12 cellular contexts compared by ENCODE assay signal in the genomic region with DNA sequence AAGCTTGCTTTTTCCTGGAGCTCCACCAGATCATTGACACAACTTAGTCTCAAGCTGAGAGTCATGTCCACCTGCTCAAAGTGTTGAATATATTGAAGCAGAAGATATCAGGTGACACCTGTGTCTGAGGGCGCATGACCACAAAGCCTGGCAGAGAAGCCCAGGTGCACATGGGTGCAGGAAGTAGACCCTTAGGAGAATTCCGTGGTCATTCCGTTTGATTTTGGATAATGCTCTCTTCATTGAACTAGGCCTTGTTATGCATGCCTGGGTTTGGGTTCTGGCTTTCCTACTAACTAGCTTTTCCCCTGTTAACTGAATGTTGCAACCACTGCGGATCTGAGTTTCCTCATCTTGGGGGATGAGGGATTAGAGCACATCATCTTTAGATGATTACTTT. TPM values are rescaled to one million over a fixed set of nuclear protein-coding genes. Genes with fewer than 3 reads are reported as not detected.
A peak's percentile ranks its signal among the peaks of the same experiment; 100 is the strongest.
DNase-seq lines count a peak whose midpoint lies in the region; ATAC-seq lines count a peak whose summit lies in the region.
"Had no signal": no experiment of that assay in that cellular context is flagged by ENCODE, and none has a peak within 500 bp of the region (broad histone marks: within the 10 kb centered on the region; RNA-seq: fewer than 3 reads in every experiment).

No MANE protein-coding gene starts in this region.

- no peaks in the 10 kb centered on the region for H3K27me3 Mint-ChIP-seq in activated CD4-positive, alpha-beta T cell treated with anti-CD3 and anti-CD28 coated beads for 36 hours
- no peaks in the 10 kb centered on the region for H3K27me3 Mint-ChIP-seq in activated T-helper 2 cell treated with anti-CD3 and anti-CD28 coated beads, Interferon-gamma antibody, Interleukin-2, Interleukin-4, amounts not matched to agents 10 μg/mL and 5 μg/mL and 100 μg/mL, durations not matched to agents 14 hours and 24 hours and 36 hours (ENCODE audit: low read depth)

- H3K9me3 ChIP-seq in Karpas-422 (ENCODE audit: low read length) (no peaks in the 10 kb centered on the region), skeletal muscle tissue (ENCODE audit: control insufficient read depth in 3 of 3, low read length in 3 of 3) (no peaks in the 10 kb centered on the region)

- H3K4me3 ChIP-seq in Karpas-422 (ENCODE audit: low read length) (peak overlapping the region; percentile 13; the same call in 1 of the 2 replicates), skeletal muscle tissue (ENCODE audit: low read length in 3 of 3) (no peak overlapping the region)

- H3K9ac ChIP-seq in Karpas-422 (ENCODE audit: low read length) (no peak overlapping the region), skeletal muscle tissue (ENCODE audit: low read depth in 1 of 3, low read length in 3 of 3) (no peak overlapping the region)

- H3K36me3 ChIP-seq in Karpas-422 (ENCODE audit: insufficient read depth, low read length), result peaks cover 44% of the 10 kb centered on the region
- H3K36me3 ChIP-seq in skeletal muscle tissue (ENCODE audit: control insufficient read depth in 3 of 3, insufficient read depth in 3 of 3, low read length in 3 of 3), result peaks cover 0 to 9% (median 0%) of the 10 kb centered on the region in 3 donors

- no peak for ATAC-seq in activated CD4-positive, alpha-beta T cell treated with anti-CD3 and anti-CD28 coated beads for 36 hours
- ATAC-seq in GM21737 (IDR thresholded peaks at IDR 0.05; ENCODE audit: unreplicated experiment), result no peak
- ATAC-seq in HG02885 (IDR thresholded peaks at IDR 0.05; ENCODE audit: poor library complexity, unreplicated experiment), result no peak

- peak overlapping the region; percentile 44 for H3K4me2 ChIP-seq in Karpas-422 (ENCODE audit: low read depth, low read length, poor library complexity, severe bottlenecking)

- no peaks in the 10 kb centered on the region for H3K27me3 ChIP-seq in Karpas-422 (ENCODE audit: low read length)
- H3K27me3 ChIP-seq in skeletal muscle tissue (ENCODE audit: control insufficient read depth in 3 of 3, insufficient read depth in 3 of 3, low read length in 3 of 3), result no peaks in the 10 kb centered on the region

- peak overlapping the region; percentile 93 for H3K27ac ChIP-seq in Karpas-422 (ENCODE audit: low read length)
- peak overlapping the region; percentile 75 for H3K27ac ChIP-seq in skeletal muscle tissue (ENCODE audit: low read depth, low read length)

- CTCF ChIA-PET in activated CD4-positive, alpha-beta T cell treated with anti-CD3 and anti-CD28 coated beads for 36 hours (lab: Charles Lee), result interaction anchor here (2.3 kb wide), 1 partner anchor 23 kb away, joined by 6 read pairs; no protein-coding TSS in a partner anchor

- peak overlapping the region; percentile 96 for H3K4me3 Mint-ChIP-seq in activated CD4-positive, alpha-beta T cell treated with anti-CD3 and anti-CD28 coated beads for 36 hours
- peak overlapping the region; percentile 80 for H3K4me3 Mint-ChIP-seq in activated T-helper 2 cell treated with anti-CD3 and anti-CD28 coated beads, Interferon-gamma antibody, Interleukin-2, Interleukin-4, amounts not matched to agents 10 μg/mL and 5 μg/mL and 100 μg/mL, durations not matched to agents 14 hours and 24 hours and 36 hours (ENCODE audit: low read depth)
- H3K4me3 Mint-ChIP-seq: endodermal cell, type B pancreatic cell had no signal

- H3K36me3 Mint-ChIP-seq in activated CD4-positive, alpha-beta T cell treated with anti-CD3 and anti-CD28 coated beads for 36 hours (ENCODE audit: low read depth), result peaks cover 60% of the 10 kb centered on the region
- H3K36me3 Mint-ChIP-seq in activated T-helper 2 cell treated with anti-CD3 and anti-CD28 coated beads, Interferon-gamma antibody, Interleukin-2, Interleukin-4, amounts not matched to agents 10 μg/mL and 5 μg/mL and 100 μg/mL, durations not matched to agents 14 hours and 24 hours and 36 hours (ENCODE audit: low read depth), result peaks cover 64% of the 10 kb centered on the region

- peaks cover 75% of the 10 kb centered on the region for H3K4me1 Mint-ChIP-seq in activated CD4-positive, alpha-beta T cell treated with anti-CD3 and anti-CD28 coated beads for 36 hours
- peaks cover 77% of the 10 kb centered on the region for H3K4me1 Mint-ChIP-seq in activated T-helper 2 cell treated with anti-CD3 and anti-CD28 coated beads, Interferon-gamma antibody, Interleukin-2, Interleukin-4, amounts not matched to agents 10 μg/mL and 5 μg/mL and 100 μg/mL, durations not matched to agents 14 hours and 24 hours and 36 hours (ENCODE audit: low read depth)
- H3K4me1 Mint-ChIP-seq: endodermal cell had no signal

- H3K4me1 ChIP-seq in Karpas-422 (ENCODE audit: low read length) (peaks cover 100% of the 10 kb centered on the region), skeletal muscle tissue (ENCODE audit: control insufficient read depth in 3 of 3, insufficient read depth in 3 of 3, low read length in 3 of 3) (peaks cover 10 to 29% (median 13%) of the 10 kb centered on the region in 3 donors)

- H3K27ac Mint-ChIP-seq in activated CD4-positive, alpha-beta T cell treated with anti-CD3 and anti-CD28 coated beads for 36 hours, result peak overlapping the region; percentile 96
- peak overlapping the region; percentile 93 for H3K27ac Mint-ChIP-seq in activated T-helper 2 cell treated with anti-CD3 and anti-CD28 coated beads, Interferon-gamma antibody, Interleukin-2, Interleukin-4, amounts not matched to agents 10 μg/mL and 5 μg/mL and 100 μg/mL, durations not matched to agents 14 hours and 24 hours and 36 hours
- H3K27ac Mint-ChIP-seq: endodermal cell, type B pancreatic cell had no signal

- H2AFZ ChIP-seq in Karpas-422 (ENCODE audit: low read length), result no peak overlapping the region

- DNase-seq in activated CD4-positive, alpha-beta T cell treated with anti-CD3 and anti-CD28 coated beads for 36 hours, result peak; percentile 35
- no peak for DNase-seq in activated CD4-positive, alpha-beta T cell treated with anti-CD3 and anti-CD28 coated beads, Interleukin-2, amount 50 U/mL, for 48 hours
- DNase-seq in Karpas-422 (no peak), midbrain (lab: John Stamatoyannopoulos, UW) (no peak)
- DNase-seq in activated T-helper 2 cell treated with anti-CD3 and anti-CD28 coated beads, Interferon-gamma antibody, Interleukin-2, Interleukin-4, amounts not matched to agents 10 μg/mL and 5 μg/mL and 100 μg/mL, durations not matched to agents 14 hours and 24 hours and 36 hours (ENCODE audit: low spot score), result no peak
- DNase-seq: endodermal cell, NCI-H2227 treated with DMSO at 0.1 percent for 48 hours had no signal

- peaks cover 99% of the 10 kb centered on the region for H3K79me2 ChIP-seq in Karpas-422 (ENCODE audit: low read length)

- H3K9me2 ChIP-seq in Karpas-422 (replicated peaks; ENCODE audit: insufficient read depth, low read length), result no peaks in the 10 kb centered on the region

- POLR2A ChIA-PET in activated CD4-positive, alpha-beta T cell treated with anti-CD3 and anti-CD28 coated beads for 36 hours (lab: Charles Lee), result no interaction called here

- intact Hi-C loops in activated CD4-positive, alpha-beta T cell treated with anti-CD3 and anti-CD28 coated beads for 36 hours (cut with DNase I, micrococcal nuclease), result loop anchor here in 1 of 2 experiments (5.0 kb wide), 2 partner anchors 562 to 608 kb away; no protein-coding TSS in a partner anchor
- intact Hi-C loops in activated T-helper 2 cell treated with anti-CD3 and anti-CD28 coated beads, Interferon-gamma antibody, Interleukin-2, Interleukin-4, amounts not matched to agents 10 μg/mL and 5 μg/mL and 100 μg/mL, durations not matched to agents 14 hours and 24 hours and 36 hours (cut with micrococcal nuclease), result loop anchor here (5.0 kb wide), 3 partner anchors 562 to 608 kb away; partner anchors contain the start of gene ATF7IP

- H4K20me1 ChIP-seq in Karpas-422 (ENCODE audit: insufficient read depth, low read depth, low read length), result peaks cover 19% of the 10 kb centered on the region; the same call in 1 of the 2 replicates

- H3K9me3 Mint-ChIP-seq in activated CD4-positive, alpha-beta T cell treated with anti-CD3 and anti-CD28 coated beads for 36 hours (ENCODE audit: low read depth), result no peaks in the 10 kb centered on the region
- H3K9me3 Mint-ChIP-seq in activated T-helper 2 cell treated with anti-CD3 and anti-CD28 coated beads, Interferon-gamma antibody, Interleukin-2, Interleukin-4, amounts not matched to agents 10 μg/mL and 5 μg/mL and 100 μg/mL, durations not matched to agents 14 hours and 24 hours and 36 hours, result no peaks in the 10 kb centered on the region
- H3K9me3 Mint-ChIP-seq: endodermal cell had no signal

RNA-seq across cellular contexts. Expression of gene ARHGDIB, which starts 7.1 kb away (rescaled TPM):
- 100 to 1,000 TPM; 596 to 912 TPM for total RNA-seq in activated CD4-positive, alpha-beta T cell treated with anti-CD3 and anti-CD28 coated beads for 36 hours
- total RNA-seq in Karpas-422 (2014; rRNA removed; shearing (Covaris generic); ENCODE audit: low replicate concordance), result 503 and 765 TPM in 2 replicates
- 535 and 561 TPM in 2 replicates for total RNA-seq in activated T-helper 2 cell treated with anti-CD3 and anti-CD28 coated beads, Interferon-gamma antibody, Interleukin-2, Interleukin-4, amounts not matched to agents 10 μg/mL and 5 μg/mL and 100 μg/mL, durations not matched to agents 14 hours and 24 hours and 36 hours
- total RNA-seq in skeletal muscle tissue, result 17.2 TPM

RNA-seq across cellular contexts. Expression of gene ERP27, which starts 15.9 kb away (rescaled TPM):
- 1 to 10 TPM; 1.7 to 2.0 TPM for total RNA-seq in activated CD4-positive, alpha-beta T cell treated with anti-CD3 and anti-CD28 coated beads for 36 hours
- total RNA-seq in Karpas-422 (2014; rRNA removed; shearing (Covaris generic); ENCODE audit: low replicate concordance), result 0.18 and 0.60 TPM in 2 replicates
- 3.2 and 4.7 TPM in 2 replicates for total RNA-seq in activated T-helper 2 cell treated with anti-CD3 and anti-CD28 coated beads, Interferon-gamma antibody, Interleukin-2, Interleukin-4, amounts not matched to agents 10 μg/mL and 5 μg/mL and 100 μg/mL, durations not matched to agents 14 hours and 24 hours and 36 hours
- total RNA-seq in skeletal muscle tissue, result not detected

RNA-seq across cellular contexts. Expression of gene PDE6H, which starts 18.6 kb away (rescaled TPM):
- under 1 TPM in 1 of 2 experiments, not detected in 1; 0.25 TPM for total RNA-seq in activated CD4-positive, alpha-beta T cell treated with anti-CD3 and anti-CD28 coated beads for 36 hours
- not detected in 2 replicates for total RNA-seq in Karpas-422 (2014; rRNA removed; shearing (Covaris generic); ENCODE audit: low replicate concordance)
- total RNA-seq in activated T-helper 2 cell treated with anti-CD3 and anti-CD28 coated beads, Interferon-gamma antibody, Interleukin-2, Interleukin-4, amounts not matched to agents 10 μg/mL and 5 μg/mL and 100 μg/mL, durations not matched to agents 14 hours and 24 hours and 36 hours, result not detected in 2 replicates
- not detected for total RNA-seq in skeletal muscle tissue
- total RNA-seq: endodermal cell; T-helper 1 cell treated with Interleukin-12 subunit alpha and Interleukin-12 subunit beta and Interleukin-4 antibody, amounts not matched to agents 30 ng/mL and 1 ng/mL, for 36 hours had no signal

Comparison
In these comparisons a context has a peak if more than half of its experiments do, and no peak if none do; other contexts are left out.
1. RNA of gene ARHGDIB, which starts 7.1 kb away (total RNA-seq): 596 to 912 TPM in activated CD4-positive, alpha-beta T cell treated with anti-CD3 and anti-CD28 coated beads for 36 hours, 535 to 561 TPM in activated T-helper 2 cell treated with anti-CD3 and anti-CD28 coated beads, Interferon-gamma antibody, Interleukin-2, Interleukin-4, amounts not matched to agents 10 μg/mL and 5 μg/mL and 100 μg/mL, durations not matched to agents 14 hours and 24 hours and 36 hours and 503 to 765 TPM in Karpas-422; 17.2 TPM in skeletal muscle tissue (single experiment); every median in the first group is over 10 times any median in the second.